1 cellular context compared by ENCODE assay signal in genomic region chr5:28831042-28831441, GRCh38.
TF ChIP-seq lines count a peak whose summit lies in the region.

No MANE protein-coding gene starts in this region.

TF ChIP-seq in HepG2, 621 proteins besides CTCF, POLR2A, EP300 and RAD21 (continued from another document):
- no peak for TF ChIP-seq SNAPC5 (CRISPR knock-in tag; IDR thresholded peaks at IDR 0.05; ENCODE audit: borderline replicate concordance)
